ENCODE assay signal across 8 cellular contexts in the genomic region with DNA sequence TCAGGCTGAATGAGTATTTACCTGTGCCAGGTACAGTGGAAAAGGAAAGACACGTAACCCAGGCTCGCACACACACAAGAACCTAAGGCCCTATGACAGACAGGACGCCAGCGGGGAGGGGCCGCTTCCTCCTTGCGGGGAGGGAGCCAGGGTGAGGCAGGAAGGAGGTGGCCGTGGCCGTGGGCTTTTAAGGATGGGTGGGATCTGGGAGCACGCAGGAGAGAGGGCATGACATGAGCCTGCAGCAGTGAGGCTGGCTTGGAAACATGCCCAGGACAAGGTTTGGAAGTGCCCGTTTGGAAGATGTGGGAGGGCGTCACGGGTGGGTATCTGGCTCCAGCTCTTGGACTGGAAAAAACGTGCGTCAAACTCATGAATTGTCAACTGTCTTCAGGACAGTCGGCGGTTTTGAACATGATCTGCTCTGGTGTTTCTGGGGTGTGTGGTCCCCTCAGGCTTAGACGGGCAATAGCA. TPM values are rescaled to one million over a fixed set of nuclear protein-coding genes. Genes with fewer than 3 reads are reported as not detected.
DNase-seq lines count a peak whose midpoint lies in the region; ATAC-seq, FAIRE-seq and TF ChIP-seq lines count a peak whose summit lies in the region.

No MANE protein-coding gene starts in this region.

- dilution Hi-C loops in keratinocyte (cut with MboI; ENCODE audit: extremely low pct_ligation_motif_present, low sequenced_read_pairs), result no loop called here

- no peak overlapping the region for H3K27ac ChIP-seq in Karpas-422 (ENCODE audit: low read length)
- peak overlapping the region; percentile 76 for H3K27ac ChIP-seq in keratinocyte (ENCODE audit: control insufficient read depth, insufficient read depth, low read length)

- peaks cover 53% of the 10 kb centered on the region for H4K20me1 ChIP-seq in Karpas-422 (ENCODE audit: insufficient read depth, low read depth, low read length)
- H4K20me1 ChIP-seq in keratinocyte (ENCODE audit: control insufficient read depth, extremely low read depth, insufficient read depth, low read length), result peaks cover 18% of the 10 kb centered on the region

- peak; percentile 66 for DNase-seq in Karpas-422
- peak; percentile 37 for DNase-seq in activated T-helper 9 cell treated with anti-CD3 and anti-CD28 coated beads, Interleukin-2, amount 50 U/mL, for 16 hours (ENCODE audit: low read depth)
- DNase-seq in keratinocyte (ENCODE audit: low read depth, low spot score), result no peak
- DNase-seq in stimulated activated naive CD4-positive, alpha-beta T cell (lab: John Stamatoyannopoulos, UW), result peak; percentile 31 to 66 (median 43)
- DNase-seq in HCEC 1CT, result no peak
- no peak for DNase-seq in GM13977 (ENCODE audit: low spot score)

- no peak for TF ChIP-seq CTCF in keratinocyte (optimal IDR thresholded peaks at IDR 0.05 in 1 of 3, IDR thresholded peaks at IDR 0.05 in 1 of 3, conservative IDR thresholded peaks at IDR 0.05 in 1 of 3; ENCODE audit: extremely low read depth in 1 of 3, insufficient read depth in 2 of 3, low read length in 3 of 3)
- no peak for TF ChIP-seq CTCF in GM13977 (IDR thresholded peaks at IDR 0.05; ENCODE audit: extremely low read depth, insufficient read depth, missing control alignments)

- H3K9me3 ChIP-seq in Karpas-422 (ENCODE audit: low read length) (no peaks in the 10 kb centered on the region), keratinocyte (ENCODE audit: control insufficient read depth, low read depth, low read length) (no peaks in the 10 kb centered on the region)

- ATAC-seq in HG02610 (IDR thresholded peaks at IDR 0.05; ENCODE audit: unreplicated experiment), result no peak
- ATAC-seq in HG03039 (IDR thresholded peaks at IDR 0.05; ENCODE audit: unreplicated experiment), result no peak

- H3K4me2 ChIP-seq in Karpas-422 (ENCODE audit: low read depth, low read length, poor library complexity, severe bottlenecking) (peak overlapping the region; percentile 70), keratinocyte (ENCODE audit: control insufficient read depth, extremely low read depth, insufficient read depth, low read depth, low read length) (peak overlapping the region; percentile 76)

- peak overlapping the region; percentile 53 for H3K9ac ChIP-seq in Karpas-422 (ENCODE audit: low read length)
- peak overlapping the region; percentile 49 for H3K9ac ChIP-seq in keratinocyte (ENCODE audit: control insufficient read depth, extremely low read depth, insufficient read depth, low read length)

- peaks cover 10% of the 10 kb centered on the region for H3K9me1 ChIP-seq in keratinocyte (ENCODE audit: control insufficient read depth, extremely low read depth, insufficient read depth, low read length)

- H3K4me3 ChIP-seq in Karpas-422 (ENCODE audit: low read length) (peak overlapping the region; percentile 58), keratinocyte (ENCODE audit: control insufficient read depth in 2 of 3, extremely low read depth in 1 of 3, insufficient read depth in 2 of 3, low read depth in 1 of 3, low read length in 3 of 3) (peak overlapping the region in 2 of 3 experiments; percentile 29 to 36)

- H2AFZ ChIP-seq in Karpas-422 (ENCODE audit: low read length) (no peak overlapping the region), keratinocyte (ENCODE audit: control insufficient read depth, low read length) (no peak overlapping the region)

- H3K36me3 ChIP-seq in Karpas-422 (ENCODE audit: insufficient read depth, low read length) (no peaks in the 10 kb centered on the region), keratinocyte (ENCODE audit: control insufficient read depth in 2 of 2, extremely low read depth in 1 of 2, insufficient read depth in 2 of 2, low read length in 2 of 2) (peaks cover 11% of the 10 kb centered on the region in 2 experiments)

- H3K27me3 ChIP-seq in Karpas-422 (ENCODE audit: low read length), result no peaks in the 10 kb centered on the region
- H3K27me3 ChIP-seq in keratinocyte (ENCODE audit: control insufficient read depth, extremely low read depth, insufficient read depth, low read length), result no peaks in the 10 kb centered on the region

- H3K4me1 ChIP-seq in Karpas-422 (ENCODE audit: low read length) (peaks cover 54% of the 10 kb centered on the region), keratinocyte (ENCODE audit: control insufficient read depth, extremely low read depth, insufficient read depth, low read length) (peaks cover 66% of the 10 kb centered on the region)

- FAIRE-seq in keratinocyte (lab: Jason Lieb, UNC), result peak; percentile 71

- no peaks in the 10 kb centered on the region for H3K9me2 ChIP-seq in Karpas-422 (replicated peaks; ENCODE audit: insufficient read depth, low read length)

- in situ Hi-C loops in GM13977 (cut with MboI; ENCODE audit: low pct_unique_long_range_greater_than_20kb, low sequenced_read_pairs, unreplicated experiment), result no loop called here

- peaks cover 6% of the 10 kb centered on the region; the same call in 1 of the 2 replicates for H3K79me2 ChIP-seq in Karpas-422 (ENCODE audit: low read length)
- H3K79me2 ChIP-seq in keratinocyte (ENCODE audit: control insufficient read depth, insufficient read depth, low read length), result peaks cover 59% of the 10 kb centered on the region

RNA-seq across cellular contexts. Expression of a gene that starts 20.1 kb away (rescaled TPM):
- 12.8 and 13.4 TPM in 2 replicates for total RNA-seq in Karpas-422 (2014; rRNA removed; shearing (Covaris generic); ENCODE audit: low replicate concordance)
- polyA plus RNA-seq in keratinocyte, result 47.4 to 61.0 TPM (median 52.7 TPM) in 3 replicates
- 51.2 TPM for polyA plus RNA-seq in keratinocyte (2011; ENCODE audit: low read depth)
- polyA plus RNA-seq in keratinocyte (2011; cell fraction: cytosol; rRNA removed), result 43.2 and 91.3 TPM in 2 replicates
- polyA plus RNA-seq in keratinocyte (2011; cell fraction: nucleus; rRNA removed), result 46.9 and 63.8 TPM in 2 replicates
- 82.6 and 89.6 TPM in 2 replicates for polyA plus RNA-seq in keratinocyte (2012; ENCODE audit: low replicate concordance)
- polyA minus RNA-seq in keratinocyte, result 27.5 to 75.2 TPM (median 36.8 TPM) in 3 replicates
- 106 TPM for polyA minus RNA-seq in keratinocyte (2011; cell fraction: cytosol; rRNA and poly(A)+ RNA removed)
- 26.8 and 27.0 TPM in 2 replicates for polyA minus RNA-seq in keratinocyte (2011; cell fraction: nucleus; rRNA and poly(A)+ RNA removed)

RNA-seq across cellular contexts. Expression of a gene that starts 22.1 kb away (rescaled TPM):
- 7.8 and 50.7 TPM in 2 replicates for total RNA-seq in Karpas-422 (2014; rRNA removed; shearing (Covaris generic); ENCODE audit: low replicate concordance)
- polyA plus RNA-seq in keratinocyte, result 5.2 to 12.5 TPM (median 10.6 TPM) in 3 replicates
- polyA plus RNA-seq in keratinocyte (2011; ENCODE audit: low read depth), result 4.8 TPM
- polyA plus RNA-seq in keratinocyte (2011; cell fraction: cytosol; rRNA removed), result 7.5 and 8.0 TPM in 2 replicates
- polyA plus RNA-seq in keratinocyte (2011; cell fraction: nucleus; rRNA removed), result 11.8 and 12.3 TPM in 2 replicates
- polyA plus RNA-seq in keratinocyte (2012; ENCODE audit: low replicate concordance), result 3.7 and 16.7 TPM in 2 replicates
- 5.1 to 11.2 TPM (median 8.9 TPM) in 3 replicates for polyA minus RNA-seq in keratinocyte
- polyA minus RNA-seq in keratinocyte (2011; cell fraction: cytosol; rRNA and poly(A)+ RNA removed), result 13.8 TPM
- 7.7 and 10.0 TPM in 2 replicates for polyA minus RNA-seq in keratinocyte (2011; cell fraction: nucleus; rRNA and poly(A)+ RNA removed)

RNA-seq across cellular contexts. Expression of a gene that starts 36.9 kb away (rescaled TPM):
- 5.3 and 9.5 TPM in 2 replicates for total RNA-seq in Karpas-422 (2014; rRNA removed; shearing (Covaris generic); ENCODE audit: low replicate concordance)
- 4.2 to 4.7 TPM (median 4.6 TPM) in 3 replicates for polyA plus RNA-seq in keratinocyte
- polyA plus RNA-seq in keratinocyte (2011; ENCODE audit: low read depth), result 2.8 TPM
- 2.7 and 5.3 TPM in 2 replicates for polyA plus RNA-seq in keratinocyte (2011; cell fraction: cytosol; rRNA removed)
- polyA plus RNA-seq in keratinocyte (2011; cell fraction: nucleus; rRNA removed), result 2.4 TPM in 2 replicates
- polyA plus RNA-seq in keratinocyte (2012; ENCODE audit: low replicate concordance), result 5.7 and 11.4 TPM in 2 replicates
- polyA minus RNA-seq in keratinocyte, result 2.0 to 7.9 TPM (median 2.3 TPM) in 3 replicates
- polyA minus RNA-seq in keratinocyte (2011; cell fraction: cytosol; rRNA and poly(A)+ RNA removed), result 8.1 TPM
- 0.85 and 2.7 TPM in 2 replicates for polyA minus RNA-seq in keratinocyte (2011; cell fraction: nucleus; rRNA and poly(A)+ RNA removed)

RNA-seq across cellular contexts. Expression of a gene that starts 41.7 kb away (rescaled TPM):
- 0.43 and 0.86 TPM in 2 replicates for total RNA-seq in Karpas-422 (2014; rRNA removed; shearing (Covaris generic); ENCODE audit: low replicate concordance)
- 53.8 to 80.5 TPM (median 60.0 TPM) in 3 replicates for polyA plus RNA-seq in keratinocyte
- polyA plus RNA-seq in keratinocyte (2011; ENCODE audit: low read depth), result 70.3 TPM
- 37.9 and 84.3 TPM in 2 replicates for polyA plus RNA-seq in keratinocyte (2011; cell fraction: cytosol; rRNA removed)
- 70.9 and 84.1 TPM in 2 replicates for polyA plus RNA-seq in keratinocyte (2011; cell fraction: nucleus; rRNA removed)
- polyA plus RNA-seq in keratinocyte (2012; ENCODE audit: low replicate concordance), result 54.3 and 57.7 TPM in 2 replicates
- polyA minus RNA-seq in keratinocyte, result 38.9 to 51.1 TPM (median 39.6 TPM) in 3 replicates
- polyA minus RNA-seq in keratinocyte (2011; cell fraction: cytosol; rRNA and poly(A)+ RNA removed), result 77.9 TPM
- polyA minus RNA-seq in keratinocyte (2011; cell fraction: nucleus; rRNA and poly(A)+ RNA removed), result 23.1 and 24.4 TPM in 2 replicates

Comparison
In these comparisons a context has a peak if more than half of its experiments do, and no peak if none do; other contexts are left out.
1. DNase-seq: peak in Karpas-422 (single experiment), activated T-helper 9 cell treated with anti-CD3 and anti-CD28 coated beads, Interleukin-2, amount 50 U/mL, for 16 hours (single experiment) and stimulated activated naive CD4-positive, alpha-beta T cell (6 of 6); none in keratinocyte (single experiment), HCEC 1CT (single experiment) and GM13977 (single experiment).